In genomic region chr1:6008084-6008415, GRCh38 we compare ENCODE assay signal across 22 cellular contexts.
"Had no signal": no experiment of that assay in that cellular context is flagged by ENCODE, and none has a peak within 500 bp of the region (broad histone marks: within the 10 kb centered on the region; RNA-seq: fewer than 3 reads in every experiment).

No MANE protein-coding gene starts in this region.

- H3K9me3 ChIP-seq: sigmoid colon, tibial artery had no signal

- H3K4me3 ChIP-seq: sigmoid colon, tibial artery had no signal

- DNase-seq: activated B cell treated with CpG ODN at 0.5 μM for 24 hours; activated CD4-positive, alpha-beta T cell treated with anti-CD3 and anti-CD28 coated beads, Interleukin-2, amount 50 U/mL, for 4 hours; activated effector memory CD4-positive, alpha-beta T cell treated with Interleukin-2 at 50 U/mL for 16 hours; activated naive CD8-positive, alpha-beta T cell treated with anti-CD3 and anti-CD28 coated beads, Interleukin-2, amount 10 ng/mL, durations not matched to agents 7 days and 5 days; amniotic stem cell; dermis blood vessel endothelial cell; effector memory CD4-positive, alpha-beta T cell; glutamatergic neuron; hippocampal formation; sigmoid colon; stimulated activated CD4-positive, alpha-beta T cell treated with anti-CD3 and anti-CD28 coated beads, Interleukin-4, amount 100 ng/mL, for 24 hours; substantia nigra; T1000 had no signal

- H3K27me3 Mint-ChIP-seq: activated B cell treated with CpG ODN at 0.5 μM for 24 hours; activated CD4-positive, alpha-beta T cell treated with anti-CD3 and anti-CD28 coated beads for 36 hours; activated naive CD8-positive, alpha-beta T cell treated with anti-CD3 and anti-CD28 coated beads, Interleukin-2, amount 10 ng/mL, durations not matched to agents 7 days and 5 days; memory B cell; stimulated activated naive CD8-positive, alpha-beta T cell treated with anti-CD3 and anti-CD28 coated beads, Interleukin-15, Interleukin-2, amounts not matched to agents 100 ng/mL and 50 ng/mL, for 24 hours had no signal

- H3K9ac ChIP-seq: parathyroid adenoma had no signal

- ATAC-seq: esophagus mucosa had no signal

- H3K27ac Mint-ChIP-seq: activated B cell treated with CpG ODN at 0.5 μM for 24 hours; activated naive CD4-positive, alpha-beta T cell treated with anti-CD3 and anti-CD28 coated beads for 36 hours; activated naive CD8-positive, alpha-beta T cell treated with anti-CD3 and anti-CD28 coated beads, Interleukin-2, amount 10 ng/mL, durations not matched to agents 7 days and 5 days; memory B cell; nephron; stimulated activated naive CD8-positive, alpha-beta T cell treated with anti-CD3 and anti-CD28 coated beads, Interleukin-15, Interleukin-2, amounts not matched to agents 100 ng/mL and 50 ng/mL, for 24 hours; T-helper 1 cell treated with Interleukin-12 subunit alpha and Interleukin-12 subunit beta and Interleukin-4 antibody, amounts not matched to agents 30 μg/mL and 1 μg/mL, for 36 hours had no signal

- H3K79me2 ChIP-seq: parathyroid adenoma had no signal

- H3K4me1 ChIP-seq: parathyroid adenoma, sigmoid colon, tibial artery had no signal

- H2AFZ ChIP-seq: parathyroid adenoma had no signal

- H3K36me3 ChIP-seq: sigmoid colon, tibial artery had no signal

- H3K4me3 Mint-ChIP-seq: activated B cell treated with CpG ODN at 0.5 μM for 24 hours; activated CD4-positive, alpha-beta T cell treated with anti-CD3 and anti-CD28 coated beads for 36 hours; activated naive CD4-positive, alpha-beta T cell treated with anti-CD3 and anti-CD28 coated beads for 36 hours; activated naive CD8-positive, alpha-beta T cell treated with anti-CD3 and anti-CD28 coated beads, Interleukin-2, amount 10 ng/mL, durations not matched to agents 7 days and 5 days; memory B cell; nephron; stimulated activated naive CD8-positive, alpha-beta T cell treated with anti-CD3 and anti-CD28 coated beads, Interleukin-15, Interleukin-2, amounts not matched to agents 100 ng/mL and 50 ng/mL, for 24 hours; T-helper 1 cell treated with Interleukin-12 subunit alpha and Interleukin-12 subunit beta and Interleukin-4 antibody, amounts not matched to agents 30 μg/mL and 1 μg/mL, for 36 hours had no signal

- H3K27ac ChIP-seq: parathyroid adenoma, sigmoid colon, tibial artery had no signal

- H3K9me3 Mint-ChIP-seq: activated B cell treated with CpG ODN at 0.5 μM for 24 hours; activated naive CD4-positive, alpha-beta T cell treated with anti-CD3 and anti-CD28 coated beads for 36 hours; activated naive CD8-positive, alpha-beta T cell treated with anti-CD3 and anti-CD28 coated beads, Interleukin-2, amount 10 ng/mL, durations not matched to agents 7 days and 5 days; memory B cell; nephron; stimulated activated naive CD8-positive, alpha-beta T cell treated with anti-CD3 and anti-CD28 coated beads, Interleukin-15, Interleukin-2, amounts not matched to agents 100 ng/mL and 50 ng/mL, for 24 hours; T-helper 1 cell treated with Interleukin-12 subunit alpha and Interleukin-12 subunit beta and Interleukin-4 antibody, amounts not matched to agents 30 μg/mL and 1 μg/mL, for 36 hours had no signal

- H3K27me3 ChIP-seq: sigmoid colon had no signal
